ENCODE assay signal across 8 cellular contexts in genomic region chr10:11270135-11270857, GRCh38.
DNase-seq lines count a peak whose midpoint lies in the region; ATAC-seq, FAIRE-seq and TF ChIP-seq lines count a peak whose summit lies in the region.

No MANE protein-coding gene starts in this region.

- H3K27me3 ChIP-seq in BJ (ENCODE audit: control insufficient read depth, insufficient read depth, low read length) = no peaks in the 10 kb centered on the region
- no peaks in the 10 kb centered on the region for H3K27me3 ChIP-seq in adipocyte (replicated peaks; ENCODE audit: control insufficient read depth, insufficient read depth, low read length)
- no peaks in the 10 kb centered on the region for H3K27me3 ChIP-seq in right cardiac atrium (ENCODE audit: control insufficient read depth, insufficient read depth)
- no peaks in the 10 kb centered on the region for H3K27me3 ChIP-seq in small intestine (ENCODE audit: control insufficient read depth in 2 of 2, insufficient read depth in 2 of 2, low read length in 2 of 2)

- H3K36me3 ChIP-seq in BJ (ENCODE audit: control insufficient read depth, insufficient read depth, low read length) (no peaks in the 10 kb centered on the region), adipocyte (ENCODE audit: control insufficient read depth, insufficient read depth, low read length, severe bottlenecking) (peaks cover 47% of the 10 kb centered on the region), small intestine (ENCODE audit: control insufficient read depth in 2 of 2, insufficient read depth in 2 of 2, low read length in 2 of 2) (peaks cover 0 to 4% of the 10 kb centered on the region in 2 donors)

- POLR2A ChIA-PET in BJ (lab: Charles Lee) (no interaction called here), T-cell (lab: Charles Lee) (no interaction called here)

- no peaks in the 10 kb centered on the region for H3K9me3 Mint-ChIP-seq in T-cell

- no peak overlapping the region for H3K4me3 Mint-ChIP-seq in T-cell

- no peak overlapping the region for H3K9ac ChIP-seq in adipocyte (ENCODE audit: low read length)

- intact Hi-C loops in right cardiac atrium (cut with DNase I) = loop anchor here in 2 of 4 donors (10.0 kb wide), 2 partner anchors 95 to 155 kb away; no protein-coding TSS in a partner anchor

- no peak overlapping the region for H3K4me3 ChIP-seq in BJ (ENCODE audit: low read depth, low read length)
- no peak overlapping the region for H3K4me3 ChIP-seq in adipocyte (ENCODE audit: low read length)
- H3K4me3 ChIP-seq in right cardiac atrium (ENCODE audit: low read length) = no peak overlapping the region
- no peak overlapping the region for H3K4me3 ChIP-seq in small intestine (ENCODE audit: low read depth in 1 of 2, low read length in 2 of 2)

- ATAC-seq in GM19324 (IDR thresholded peaks at IDR 0.05; ENCODE audit: low FRiP score, unreplicated experiment) (peak; percentile 67), HG03565 (IDR thresholded peaks at IDR 0.05; ENCODE audit: unreplicated experiment) (peak; percentile 65), T-cell (replicated peaks in 1 of 4) (peak; percentile 75 to 76 (median 76)), right cardiac atrium (peak; percentile 95 to 96), HG02610 (IDR thresholded peaks at IDR 0.05; ENCODE audit: unreplicated experiment) (no peak)

- H3K9me3 ChIP-seq in adipocyte (ENCODE audit: control insufficient read depth, low read length) (no peaks in the 10 kb centered on the region), right cardiac atrium (ENCODE audit: control insufficient read depth, low read length) (no peaks in the 10 kb centered on the region), small intestine (ENCODE audit: control insufficient read depth, low read depth) (no peaks in the 10 kb centered on the region)

- FAIRE-seq in small intestine (lab: Jason Lieb, UNC) = no peak

- 32% methylated on average over 18 of the region's 18 CpGs for whole genome bisulfite sequencing in right cardiac atrium
- 32 to 46% (median 45%) methylated on average over 18 of the region's 18 CpGs for WGBS in small intestine, 3 donors

- TF ChIP-seq CTCF in BJ (IDR thresholded peaks at IDR 0.05; ENCODE audit: insufficient read depth, low read depth, low read length) = peak; percentile 86

- H3K27me3 Mint-ChIP-seq in T-cell = no peaks in the 10 kb centered on the region

- peaks cover 60% of the 10 kb centered on the region for H3K36me3 Mint-ChIP-seq in T-cell

- DNase-seq in BJ (ENCODE audit: low read depth) (no peak), T-cell (peak; percentile 27 to 74 (median 63)), adipocyte (ENCODE audit: low read depth) (peak; percentile 43), right cardiac atrium (peak; percentile 84 to 93 (median 92)), small intestine (peak; percentile 74)

- H3K27ac Mint-ChIP-seq in T-cell = peak overlapping the region; percentile 59 to 80

- CTCF ChIA-PET in BJ (lab: Yijun Ruan, JAX) = interaction anchor here (0.8 to 2.3 kb wide), 13 partner anchors 8 to 1939 kb away, joined by 3 to 11 read pairs (median 3); no protein-coding TSS in a partner anchor
- CTCF ChIA-PET in T-cell (lab: Charles Lee) = interaction anchor here (0.6 to 4.3 kb wide), 14 partner anchors 8 to 1927 kb away, joined by 3 to 33 read pairs (median 4); no protein-coding TSS in a partner anchor

- H3K27ac ChIP-seq in right cardiac atrium (ENCODE audit: low read length) = no peak overlapping the region
- no peak overlapping the region for H3K27ac ChIP-seq in small intestine (ENCODE audit: low read depth in 1 of 2, low read length in 1 of 2)

- no peaks in the 10 kb centered on the region for H3K4me1 ChIP-seq in adipocyte (ENCODE audit: control insufficient read depth, insufficient read depth, low read length)
- peaks cover 3% of the 10 kb centered on the region for H3K4me1 ChIP-seq in right cardiac atrium (ENCODE audit: control insufficient read depth, insufficient read depth, low read length)
- H3K4me1 ChIP-seq in small intestine (ENCODE audit: control insufficient read depth in 2 of 2, insufficient read depth in 1 of 2, low read depth in 1 of 2, low read length in 1 of 2) = no peaks in the 10 kb centered on the region

- peaks cover 51 to 75% (median 71%) of the 10 kb centered on the region in 3 donors for H3K4me1 Mint-ChIP-seq in T-cell
